ENCODE assay signal across 9 cellular contexts in the genomic region with DNA sequence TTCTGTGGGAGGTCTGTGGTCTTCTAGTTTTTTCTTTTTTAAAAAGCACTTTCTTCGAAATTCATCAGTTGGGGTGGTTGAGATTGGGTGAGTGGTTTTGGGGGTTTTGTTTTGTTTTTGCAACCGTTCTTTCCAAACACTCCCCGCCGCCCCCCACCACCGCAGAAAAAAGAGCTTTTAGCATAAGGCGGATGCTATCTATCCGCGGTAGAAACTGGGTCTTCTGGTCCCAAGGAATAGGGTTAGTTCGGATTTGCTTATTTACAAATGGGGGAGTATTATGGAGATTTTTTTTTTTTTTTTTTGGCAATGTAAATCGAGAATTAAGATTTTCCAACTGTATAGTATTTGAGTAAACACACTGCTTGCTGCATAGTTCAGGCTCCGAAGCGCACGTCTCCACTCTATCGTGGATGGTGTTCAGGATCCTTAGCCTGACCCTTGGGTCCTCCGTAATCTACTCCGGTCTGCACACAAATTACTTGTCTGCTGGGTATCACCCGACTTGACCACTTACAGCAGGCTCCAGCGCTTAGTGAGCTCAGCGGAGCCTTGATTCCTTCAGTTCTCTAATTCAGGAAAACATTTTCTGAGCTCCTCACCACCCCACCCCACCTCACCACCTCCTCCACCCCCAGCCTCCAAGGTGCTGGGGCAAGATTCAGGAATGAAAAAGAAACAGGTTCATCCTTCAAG. TPM values are rescaled to one million over a fixed set of nuclear protein-coding genes. Genes with fewer than 3 reads are reported as not detected.
A peak's percentile ranks its signal among the peaks of the same experiment; 100 is the strongest.
DNase-seq lines count a peak whose midpoint lies in the region; ATAC-seq, FAIRE-seq and TF ChIP-seq lines count a peak whose summit lies in the region.
"Had no signal": no experiment of that assay in that cellular context is flagged by ENCODE, and none has a peak within 500 bp of the region (broad histone marks: within the 10 kb centered on the region; RNA-seq: fewer than 3 reads in every experiment).

No MANE protein-coding gene starts in this region.

- H3K9ac ChIP-seq in smooth muscle cell (ENCODE audit: low read depth) = no peak overlapping the region

- H3K36me3 Mint-ChIP-seq in T-helper 1 cell treated with Interleukin-12 subunit alpha and Interleukin-12 subunit beta and Interleukin-4 antibody, amounts not matched to agents 30 μg/mL and 1 μg/mL, for 36 hours (ENCODE audit: low read depth) = no peaks in the 10 kb centered on the region
- H3K36me3 Mint-ChIP-seq in activated B cell treated with CpG ODN at 0.5 μM for 24 hours (ENCODE audit: low read depth) = no peaks in the 10 kb centered on the region
- peaks cover 5% of the 10 kb centered on the region for H3K36me3 Mint-ChIP-seq in glutamatergic neuron (ENCODE audit: unreplicated experiment)

- H3K4me3 ChIP-seq in smooth muscle cell (peak overlapping the region; percentile 56), brain microvascular endothelial cell (ENCODE audit: low read depth, low read length) (no peak overlapping the region), small intestine (ENCODE audit: low read depth in 1 of 2, low read length in 2 of 2) (peak overlapping the region in 1 of 2 donors; percentile 19)

- H3F3A ChIP-seq in smooth muscle cell (ENCODE audit: low read depth) = no peaks in the 10 kb centered on the region

- H3K9me3 ChIP-seq in smooth muscle cell (replicated peaks; ENCODE audit: low read depth) (no peaks in the 10 kb centered on the region), small intestine (ENCODE audit: control insufficient read depth, low read depth) (no peaks in the 10 kb centered on the region)

- H3K27me3 ChIP-seq in smooth muscle cell (ENCODE audit: low read depth) (peaks cover 77% of the 10 kb centered on the region), brain microvascular endothelial cell (replicated peaks) (peaks cover 29% of the 10 kb centered on the region), small intestine (ENCODE audit: control insufficient read depth in 2 of 2, insufficient read depth in 2 of 2, low read length in 2 of 2) (peaks cover 17 to 20% of the 10 kb centered on the region in 2 donors)

- H3K4me2 ChIP-seq in smooth muscle cell = peak overlapping the region; percentile 92

- in situ Hi-C loops in brain microvascular endothelial cell (cut with HindIII; ENCODE audit: low pct_ligation_motif_present, low sequenced_read_pairs) = loop anchor here (25.0 kb wide), 1 partner anchor 270 kb away; no protein-coding TSS in a partner anchor

- H3K36me3 ChIP-seq in smooth muscle cell (ENCODE audit: low read depth) (no peaks in the 10 kb centered on the region), brain microvascular endothelial cell (replicated peaks) (no peaks in the 10 kb centered on the region), small intestine (ENCODE audit: control insufficient read depth in 2 of 2, insufficient read depth in 2 of 2, low read length in 2 of 2) (no peaks in the 10 kb centered on the region)

- TF ChIP-seq CTCF in activated B cell treated with CpG ODN at 0.5 μM for 24 hours (IDR thresholded peaks at IDR 0.05) (no peak), glutamatergic neuron (IDR thresholded peaks at IDR 0.05; ENCODE audit: partially characterized antibody, unreplicated experiment) (no peak), smooth muscle cell (IDR thresholded peaks at IDR 0.05; ENCODE audit: borderline replicate concordance, insufficient read depth, poor library complexity, severe bottlenecking) (no peak), brain microvascular endothelial cell (IDR thresholded peaks at IDR 0.05; ENCODE audit: low read depth, low read length, missing control alignments) (no peak)

- no peaks in the 10 kb centered on the region for H4K20me1 ChIP-seq in smooth muscle cell (ENCODE audit: low read depth)

- H2AFZ ChIP-seq in smooth muscle cell (ENCODE audit: low read depth) = no peak overlapping the region

- H3K79me2 ChIP-seq in smooth muscle cell (ENCODE audit: low read depth) = no peaks in the 10 kb centered on the region

- H3K4me3 Mint-ChIP-seq in T-helper 1 cell treated with Interleukin-12 subunit alpha and Interleukin-12 subunit beta and Interleukin-4 antibody, amounts not matched to agents 30 μg/mL and 1 μg/mL, for 36 hours = peak overlapping the region; percentile 26
- peak overlapping the region; percentile 76 for H3K4me3 Mint-ChIP-seq in activated B cell treated with CpG ODN at 0.5 μM for 24 hours
- H3K4me3 Mint-ChIP-seq in glutamatergic neuron (ENCODE audit: unreplicated experiment) = peak overlapping the region; percentile 86

- CTCF ChIA-PET in activated B cell treated with CpG ODN at 0.5 μM for 24 hours (lab: Charles Lee) = interaction anchor here (0.6 to 5.1 kb wide), 6 partner anchors 10 to 276 kb away, joined by 3 to 64 read pairs (median 5); no protein-coding TSS in a partner anchor

- peaks cover 73% of the 10 kb centered on the region for H3K27me3 Mint-ChIP-seq in T-helper 1 cell treated with Interleukin-12 subunit alpha and Interleukin-12 subunit beta and Interleukin-4 antibody, amounts not matched to agents 30 μg/mL and 1 μg/mL, for 36 hours (ENCODE audit: low read depth)
- peaks cover 37% of the 10 kb centered on the region for H3K27me3 Mint-ChIP-seq in activated B cell treated with CpG ODN at 0.5 μM for 24 hours
- peaks cover 9% of the 10 kb centered on the region for H3K27me3 Mint-ChIP-seq in glutamatergic neuron (ENCODE audit: unreplicated experiment)

- ATAC-seq in activated B cell treated with CpG ODN at 0.5 μM for 24 hours (ENCODE audit: low read depth) = no peak

- FAIRE-seq in small intestine (lab: Jason Lieb, UNC) = no peak

- H3K27ac Mint-ChIP-seq in T-helper 1 cell treated with Interleukin-12 subunit alpha and Interleukin-12 subunit beta and Interleukin-4 antibody, amounts not matched to agents 30 μg/mL and 1 μg/mL, for 36 hours = no peak overlapping the region
- H3K27ac Mint-ChIP-seq in activated B cell treated with CpG ODN at 0.5 μM for 24 hours (no peak overlapping the region), glutamatergic neuron (ENCODE audit: unreplicated experiment) (peak overlapping the region; percentile 36)

- H3K4me1 ChIP-seq in smooth muscle cell (ENCODE audit: low read depth) (peaks cover 10% of the 10 kb centered on the region), small intestine (ENCODE audit: control insufficient read depth in 2 of 2, insufficient read depth in 1 of 2, low read depth in 1 of 2, low read length in 1 of 2) (no peaks in the 10 kb centered on the region)

- H3K27ac ChIP-seq in smooth muscle cell (ENCODE audit: low read depth) (no peak overlapping the region), brain microvascular endothelial cell (no peak overlapping the region), small intestine (ENCODE audit: low read depth in 1 of 2, low read length in 1 of 2) (no peak overlapping the region)

- WGBS in smooth muscle cell (ENCODE audit: low lambda C conversion rate) = 9% methylated on average over 19 of the region's 19 CpGs
- WGBS in small intestine, 3 donors = 11 to 22% (median 15%) methylated on average over 19 of the region's 19 CpGs

- POLR2A ChIA-PET in activated B cell treated with CpG ODN at 0.5 μM for 24 hours (lab: Charles Lee) = interaction anchor here (0.7 to 2.5 kb wide), 4 partner anchors 12 to 348 kb away, joined by 3 to 14 read pairs (median 7); a partner anchor contains a TSS

- H3K9me3 Mint-ChIP-seq in T-helper 1 cell treated with Interleukin-12 subunit alpha and Interleukin-12 subunit beta and Interleukin-4 antibody, amounts not matched to agents 30 μg/mL and 1 μg/mL, for 36 hours = no peaks in the 10 kb centered on the region
- H3K9me3 Mint-ChIP-seq in activated B cell treated with CpG ODN at 0.5 μM for 24 hours = no peaks in the 10 kb centered on the region
- peaks cover 14% of the 10 kb centered on the region for H3K9me3 Mint-ChIP-seq in glutamatergic neuron (ENCODE audit: unreplicated experiment)

- H3K4me1 Mint-ChIP-seq in T-helper 1 cell treated with Interleukin-12 subunit alpha and Interleukin-12 subunit beta and Interleukin-4 antibody, amounts not matched to agents 30 μg/mL and 1 μg/mL, for 36 hours (ENCODE audit: low read depth) = no peaks in the 10 kb centered on the region
- H3K4me1 Mint-ChIP-seq in activated B cell treated with CpG ODN at 0.5 μM for 24 hours (peaks cover 22% of the 10 kb centered on the region), glutamatergic neuron (ENCODE audit: low read depth, unreplicated experiment) (peaks cover 20% of the 10 kb centered on the region)

- no peak for DNase-seq in T-helper 1 cell
- no peak for DNase-seq in activated B cell treated with CpG ODN at 0.5 μM for 24 hours
- no peak for DNase-seq in glutamatergic neuron
- no peak for DNase-seq in smooth muscle cell (lab: John Stamatoyannopoulos, UW; ENCODE audit: unreplicated experiment)
- no peak for DNase-seq in brain microvascular endothelial cell
- no peak for DNase-seq in medulla oblongata (ENCODE audit: extremely low spot score)
- DNase-seq in small intestine = no peak
- DNase-seq: Kasumi-1 had no signal

- intact Hi-C loops in activated B cell treated with CpG ODN at 0.5 μM for 24 hours (cut with micrococcal nuclease) = no loop called here

RNA-seq across cellular contexts. Expression of a gene that starts 0.8 kb away (rescaled TPM):
- total RNA-seq in activated B cell treated with CpG ODN at 0.5 μM for 24 hours = 1.6 and 2.2 TPM in 2 replicates
- total RNA-seq in glutamatergic neuron (ENCODE audit: unreplicated experiment) = 120 TPM
- 0.22 and 0.49 TPM in 2 replicates for total RNA-seq in smooth muscle cell
- polyA plus RNA-seq in smooth muscle cell = 0.30 TPM in 1 of 2 replicates, not detected in the other
- polyA plus RNA-seq in small intestine = 1 to 10 TPM in 1 of 3 donors, under 1 TPM in 2; 0.27 to 2.3 (median 0.45) TPM

Comparison
In these comparisons a context has a peak if more than half of its experiments do, and no peak if none do; other contexts are left out.
1. H3K4me3 Mint-ChIP-seq: peak in every context shown above with its lines; median percentile 86 in glutamatergic neuron; 76 in activated B cell treated with CpG ODN at 0.5 μM for 24 hours; 26 in T-helper 1 cell treated with Interleukin-12 subunit alpha and Interleukin-12 subunit beta and Interleukin-4 antibody, amounts not matched to agents 30 μg/mL and 1 μg/mL, for 36 hours.
2. RNA of a gene that starts 0.8 kb away (total RNA-seq): 120 TPM in glutamatergic neuron (single experiment); 1.6 to 2.2 TPM in activated B cell treated with CpG ODN at 0.5 μM for 24 hours and 0.22 to 0.49 TPM in smooth muscle cell; every median in the first group is over 10 times any median in the second.